19 cellular contexts compared by ENCODE assay signal in genomic region chr1:6596886-6597776, GRCh38. TPM values are rescaled to one million over a fixed set of nuclear protein-coding genes. Genes with fewer than 3 reads are reported as not detected.
DNase-seq lines count a peak whose midpoint lies in the region; ATAC-seq and TF ChIP-seq lines count a peak whose summit lies in the region.
"Had no signal": no experiment of that assay in that cellular context is flagged by ENCODE, and none has a peak within 500 bp of the region (broad histone marks: within the 10 kb centered on the region; RNA-seq: fewer than 3 reads in every experiment).

No MANE protein-coding gene starts in this region.

- H3K36me3 Mint-ChIP-seq in endodermal cell (ENCODE audit: low read depth) (peaks cover 34% of the 10 kb centered on the region), nephron progenitor cell (ENCODE audit: low read depth) (peaks cover 24% of the 10 kb centered on the region)

- H3K27me3 ChIP-seq in endodermal cell (ENCODE audit: control insufficient read depth, insufficient read depth, low read length, poor library complexity, severe bottlenecking) (no peaks in the 10 kb centered on the region), vagina (no peaks in the 10 kb centered on the region), prostate gland (replicated peaks; ENCODE audit: insufficient read depth) (no peaks in the 10 kb centered on the region)

- ATAC-seq in Right ventricle myocardium inferior = no peak
- no peak for ATAC-seq in left cardiac atrium
- ATAC-seq: effector memory CD8-positive, alpha-beta T cell; GM23338; left colon; stimulated activated naive B cell treated with anti-CD40 and anti-IgM and Interleukin-4, amounts not matched to agents 10 μg/mL and 1 μg/mL and 100 μg/mL, for 72 hours had no signal

- TF ChIP-seq CTCF in endodermal cell (conservative IDR thresholded peaks at IDR 0.05) (no peak), nephron progenitor cell (IDR thresholded peaks at IDR 0.05) (no peak), vagina (IDR thresholded peaks at IDR 0.05) (no peak), prostate gland (IDR thresholded peaks at IDR 0.05) (no peak)

- H3K4me1 ChIP-seq in endodermal cell (ENCODE audit: control insufficient read depth, insufficient read depth, low read length) (peaks cover 4% of the 10 kb centered on the region), vagina (peaks cover 68% of the 10 kb centered on the region), prostate gland (replicated peaks) (peaks cover 30% of the 10 kb centered on the region)

- H3K9me3 ChIP-seq in endodermal cell (ENCODE audit: control insufficient read depth, low read length) (no peaks in the 10 kb centered on the region), vagina (no peaks in the 10 kb centered on the region), prostate gland (no peaks in the 10 kb centered on the region)

- intact Hi-C loops in Right ventricle myocardium inferior (cut with DNase I) (no loop called here), left cardiac atrium (cut with DNase I) (no loop called here), vagina (cut with DNase I) (no loop called here), prostate gland (cut with DNase I) (no loop called here)

- TF ChIP-seq POLR2A in vagina (IDR thresholded peaks at IDR 0.05) (no peak), prostate gland (IDR thresholded peaks at IDR 0.05) (no peak)

- H3K27me3 Mint-ChIP-seq in endodermal cell (ENCODE audit: insufficient read depth) (no peaks in the 10 kb centered on the region), nephron progenitor cell (ENCODE audit: low read depth, poor library complexity) (no peaks in the 10 kb centered on the region)
- H3K27me3 Mint-ChIP-seq: central memory CD8-positive, alpha-beta T cell; effector memory CD8-positive, alpha-beta T cell; stimulated activated naive B cell treated with anti-CD40 and anti-IgM and Interleukin-4, amounts not matched to agents 10 μg/mL and 1 μg/mL and 100 μg/mL, for 72 hours had no signal

- 90 to 99% methylated on average over 10 to 15 of the region's 15 CpGs for WGBS in endodermal cell (ENCODE audit: insufficient coverage in 1 of 2, insufficient read length in 1 of 2), 2 experiments
- 75% methylated on average over 15 of the region's 15 CpGs for WGBS in prostate gland

- no peak overlapping the region for H3K4me3 ChIP-seq in endodermal cell (ENCODE audit: low read length)
- H3K4me3 ChIP-seq in vagina = peak overlapping the region in 1 of 2 donors; percentile 20
- no peak overlapping the region for H3K4me3 ChIP-seq in prostate gland
- H3K4me3 ChIP-seq: GM23338 had no signal

- H3K27ac Mint-ChIP-seq in endodermal cell (no peak overlapping the region), nephron progenitor cell (peak overlapping the region; percentile 51)
- H3K27ac Mint-ChIP-seq: GM23338 had no signal

- H3K9ac ChIP-seq in endodermal cell (ENCODE audit: extremely low read depth, low read length, poor library complexity, severe bottlenecking) = no peak overlapping the region

- no peak overlapping the region for H3K27ac ChIP-seq in endodermal cell (ENCODE audit: low read depth, low read length)
- H3K27ac ChIP-seq in vagina = peak overlapping the region; percentile 98
- peak overlapping the region in 1 of 2 donors; percentile 4 for H3K27ac ChIP-seq in prostate gland

- H3K36me3 ChIP-seq in endodermal cell (ENCODE audit: control insufficient read depth, insufficient read depth, low read length) = peaks cover 59% of the 10 kb centered on the region
- peaks cover 0 to 70% of the 10 kb centered on the region in 2 donors for H3K36me3 ChIP-seq in vagina
- peaks cover 16 to 40% of the 10 kb centered on the region in 2 donors for H3K36me3 ChIP-seq in prostate gland

- H3K4me3 Mint-ChIP-seq in endodermal cell = no peak overlapping the region
- peak overlapping the region; percentile 26 for H3K4me3 Mint-ChIP-seq in nephron progenitor cell
- H3K4me3 Mint-ChIP-seq: central memory CD8-positive, alpha-beta T cell; GM23338 had no signal

- H3K4me1 Mint-ChIP-seq in endodermal cell (peaks cover 8% of the 10 kb centered on the region), nephron progenitor cell (peaks cover 51% of the 10 kb centered on the region)

- DNase-seq in Right ventricle myocardium inferior (ENCODE audit: missing footprints) (peak; percentile 61), left cardiac atrium (no peak), endodermal cell (peak; percentile 35), nephron progenitor cell (no peak), vagina (ENCODE audit: extremely low spot score in 2 of 2) (no peak), prostate gland (ENCODE audit: low spot score) (no peak), SKM-1 (lab: John Stamatoyannopoulos, UW; ENCODE audit: unreplicated experiment) (no peak), HUDEP-2 (lab: John Stamatoyannopoulos, UW; ENCODE audit: unreplicated experiment in 76 of 76) (no peak)
- DNase-seq: activated CD4-positive, alpha-beta T cell treated with anti-CD3 and anti-CD28 coated beads for 1 hour; effector memory CD8-positive, alpha-beta T cell; Karpas-422; left colon; NCI-H1436 treated with DMSO at 0.1 percent for 48 hours; NCI-H446 treated with DMSO at 0.1 percent for 48 hours; stimulated activated CD4-positive, alpha-beta T cell treated with anti-CD3 and anti-CD28 coated beads, Interleukin-12 subunit alpha, Interleukin-12 subunit beta, amount 100 ng/mL, for 4 hours; stimulated activated naive B cell treated with anti-CD40 and anti-IgM and Interleukin-4, amounts not matched to agents 10 μg/mL and 1 μg/mL and 100 μg/mL, for 72 hours; T-helper 9 cell had no signal

- H3K9me3 Mint-ChIP-seq in endodermal cell = no peaks in the 10 kb centered on the region
- H3K9me3 Mint-ChIP-seq in nephron progenitor cell = no peaks in the 10 kb centered on the region
- H3K9me3 Mint-ChIP-seq: central memory CD8-positive, alpha-beta T cell; effector memory CD8-positive, alpha-beta T cell; GM23338; stimulated activated naive B cell treated with anti-CD40 and anti-IgM and Interleukin-4, amounts not matched to agents 10 μg/mL and 1 μg/mL and 100 μg/mL, for 72 hours had no signal

RNA-seq across cellular contexts. Expression of gene KLHL21, which starts 5.5 kb away (rescaled TPM):
- total RNA-seq in Right ventricle myocardium inferior (102 TPM), left cardiac atrium (10 to 100 TPM; 43.9 to 75.8 TPM), endodermal cell (10 to 100 TPM; 10.9 to 13.2 TPM), vagina (54.3 TPM), prostate gland (100 to 1,000 TPM in 1 of 2 donors, 10 to 100 TPM in 1; 67.1 to 111 TPM)
- 8.8 TPM for polyA plus RNA-seq in endodermal cell (2013, experiment 1 of 2)
- polyA plus RNA-seq in endodermal cell (2013, experiment 2 of 2) = 7.9 TPM

RNA-seq across cellular contexts. Expression of gene PHF13, which starts 16.4 kb away (rescaled TPM):
- total RNA-seq in Right ventricle myocardium inferior (8.0 TPM), left cardiac atrium (1 to 10 TPM; 7.8 to 9.0 TPM), endodermal cell (10 to 100 TPM; 36.9 to 47.8 TPM), vagina (21.6 TPM), prostate gland (10 to 100 TPM; 13.8 to 79.2 TPM)
- 27.3 TPM for polyA plus RNA-seq in endodermal cell (2013, experiment 1 of 2)
- 25.9 TPM for polyA plus RNA-seq in endodermal cell (2013, experiment 2 of 2)

RNA-seq across cellular contexts. Expression of gene ZBTB48, which starts 17.3 kb away (rescaled TPM):
- total RNA-seq in Right ventricle myocardium inferior (15.1 TPM), left cardiac atrium (10 to 100 TPM; 11.5 to 14.3 TPM), endodermal cell (10 to 100 TPM; 28.2 to 31.0 TPM), vagina (9.1 TPM), prostate gland (10 to 100 TPM; 41.3 to 51.0 TPM)
- 22.8 TPM for polyA plus RNA-seq in endodermal cell (2013, experiment 1 of 2)
- 22.7 TPM for polyA plus RNA-seq in endodermal cell (2013, experiment 2 of 2)

RNA-seq across cellular contexts. Expression of gene THAP3, which starts 27.5 kb away (rescaled TPM):
- total RNA-seq in Right ventricle myocardium inferior (12.5 TPM), left cardiac atrium (10 to 100 TPM in 1 of 2 donors, 1 to 10 TPM in 1; 8.9 to 14.6 TPM), endodermal cell (10 to 100 TPM; 13.0 to 22.4 TPM), vagina (29.0 TPM), prostate gland (10 to 100 TPM; 37.6 to 42.1 TPM)
- polyA plus RNA-seq in endodermal cell (2013, experiment 1 of 2) = 26.7 TPM
- 23.5 TPM for polyA plus RNA-seq in endodermal cell (2013, experiment 2 of 2)

RNA-seq across cellular contexts. Expression of gene TAS1R1, which starts 42.0 kb away (rescaled TPM):
- not detected for total RNA-seq in Right ventricle myocardium inferior
- not detected for total RNA-seq in left cardiac atrium
- under 1 TPM; 0.31 to 0.51 TPM for total RNA-seq in endodermal cell
- not detected for polyA plus RNA-seq in endodermal cell (2013, experiment 1 of 2)
- polyA plus RNA-seq in endodermal cell (2013, experiment 2 of 2) = not detected
- total RNA-seq in vagina = not detected
- 1 to 10 TPM in 1 of 2 donors, not detected in 1; 1.5 TPM for total RNA-seq in prostate gland
- total RNA-seq: GM23338 had no signal

Comparison
In these comparisons a context has a peak if more than half of its experiments do, and no peak if none do; other contexts are left out.
1. DNase-seq: peak in Right ventricle myocardium inferior (single experiment) and endodermal cell (single experiment); none in left cardiac atrium (single experiment), nephron progenitor cell (single experiment), vagina (0 of 2), prostate gland (single experiment), SKM-1 (single experiment) and HUDEP-2 (0 of 76).